Comparison of ENCODE assay signal across 8 cellular contexts in the genomic region with DNA sequence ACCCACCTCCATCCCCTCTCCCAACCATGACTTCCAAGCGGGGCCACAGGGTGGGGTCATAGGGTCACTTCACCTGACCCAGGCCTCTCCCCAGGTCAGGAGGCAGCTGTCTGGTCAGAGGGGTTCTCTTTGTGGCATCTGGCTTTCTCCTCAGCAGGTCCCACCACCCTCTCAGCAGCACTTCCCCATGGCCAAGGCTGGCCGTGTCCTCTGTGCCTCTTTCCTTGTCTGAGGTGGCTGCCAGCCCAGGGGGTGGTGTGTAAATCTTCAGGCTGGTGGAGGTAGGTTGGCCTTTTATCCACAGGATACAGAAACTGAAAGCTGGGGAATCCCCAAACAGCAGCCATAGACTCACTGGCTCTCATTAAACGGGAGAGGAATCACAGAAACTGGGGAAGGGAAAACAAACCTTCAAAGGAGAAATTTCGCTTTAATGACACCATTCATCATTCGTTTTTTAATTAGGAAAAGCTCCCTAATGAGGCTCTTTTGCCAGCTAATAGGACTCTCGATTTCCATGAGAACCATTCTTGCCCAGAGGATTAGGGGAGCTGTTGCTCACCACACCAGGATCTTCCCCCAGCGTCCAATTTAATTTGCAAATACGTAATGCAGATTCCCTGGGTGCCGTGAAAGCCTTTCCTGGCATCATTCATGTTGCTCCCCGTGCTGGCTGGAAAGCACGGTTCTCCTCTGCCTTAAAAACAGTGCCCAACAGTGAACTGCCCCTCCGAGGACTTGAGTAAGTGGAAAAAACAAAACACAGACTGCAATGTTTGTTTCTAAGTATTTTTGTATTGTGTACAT. TPM values are rescaled to one million over a fixed set of nuclear protein-coding genes. Genes with fewer than 3 reads are reported as not detected.
DNase-seq lines count a peak whose midpoint lies in the region; ATAC-seq lines count a peak whose summit lies in the region.

No MANE protein-coding gene starts in this region.

- no peak overlapping the region for H3K27ac Mint-ChIP-seq in activated naive CD4-positive, alpha-beta T cell treated with anti-CD3 and anti-CD28 coated beads for 36 hours

- H3K36me3 Mint-ChIP-seq in activated naive CD4-positive, alpha-beta T cell treated with anti-CD3 and anti-CD28 coated beads for 36 hours (ENCODE audit: low read depth), result no peaks in the 10 kb centered on the region

- H3K27me3 ChIP-seq in subcutaneous abdominal adipose tissue (ENCODE audit: control insufficient read depth in 5 of 5, insufficient read depth in 4 of 5, low read length in 5 of 5), result no peaks in the 10 kb centered on the region

- H3K4me3 Mint-ChIP-seq in activated naive CD4-positive, alpha-beta T cell treated with anti-CD3 and anti-CD28 coated beads for 36 hours, result no peak overlapping the region

- CTCF ChIA-PET in activated naive CD4-positive, alpha-beta T cell treated with anti-CD3 and anti-CD28 coated beads for 36 hours (lab: Charles Lee), result interaction anchor here (0.8 to 1.9 kb wide), 3 partner anchors 11 to 28 kb away, joined by 3 to 5 read pairs (median 4); no protein-coding TSS in a partner anchor

- no peaks in the 10 kb centered on the region for H3K36me3 ChIP-seq in subcutaneous abdominal adipose tissue (ENCODE audit: control insufficient read depth in 5 of 5, insufficient read depth in 5 of 5, low read length in 5 of 5)

- ATAC-seq in GM18502 (IDR thresholded peaks at IDR 0.05; ENCODE audit: poor library complexity, unreplicated experiment) (no peak), HG03196 (IDR thresholded peaks at IDR 0.05; ENCODE audit: unreplicated experiment) (no peak)

- H3K27ac ChIP-seq in subcutaneous abdominal adipose tissue (ENCODE audit: low read depth, low read length), result no peak overlapping the region

- intact Hi-C loops in activated naive CD4-positive, alpha-beta T cell treated with anti-CD3 and anti-CD28 coated beads for 36 hours (cut with micrococcal nuclease), result no loop called here

- H3K9me3 Mint-ChIP-seq in activated naive CD4-positive, alpha-beta T cell treated with anti-CD3 and anti-CD28 coated beads for 36 hours, result no peaks in the 10 kb centered on the region

- peak overlapping the region in 3 of 5 donors; percentile 43 to 60 (median 50) for H3K4me3 ChIP-seq in subcutaneous abdominal adipose tissue (ENCODE audit: low read depth in 1 of 5, low read length in 5 of 5)

- H3K27me3 Mint-ChIP-seq in activated naive CD4-positive, alpha-beta T cell treated with anti-CD3 and anti-CD28 coated beads for 36 hours (ENCODE audit: low read depth), result no peaks in the 10 kb centered on the region

- peaks cover 15% of the 10 kb centered on the region for H3K4me1 Mint-ChIP-seq in activated naive CD4-positive, alpha-beta T cell treated with anti-CD3 and anti-CD28 coated beads for 36 hours (ENCODE audit: low read depth)

- peak; percentile 36 for DNase-seq in stimulated activated CD4-positive, alpha-beta T cell treated with anti-CD3 and anti-CD28 coated beads, Interleukin-15, amount 100 ng/mL, for 24 hours
- DNase-seq in stimulated activated CD4-positive, alpha-beta T cell treated with anti-CD3 and anti-CD28 coated beads, Interleukin-12 subunit alpha, Interleukin-12 subunit beta, amount 100 ng/mL, for 4 hours, result no peak
- DNase-seq in activated naive CD4-positive, alpha-beta T cell treated with anti-CD3 and anti-CD28 coated beads for 36 hours, result peak; percentile 40
- peak; percentile 53 for DNase-seq in kidney glomerular epithelial cell (lab: John Stamatoyannopoulos, UW)
- DNase-seq in MV-4-11 (lab: John Stamatoyannopoulos, UW), result no peak

- H3K9me3 ChIP-seq in subcutaneous abdominal adipose tissue (ENCODE audit: control insufficient read depth in 5 of 5, low read length in 5 of 5), result no peaks in the 10 kb centered on the region

- peaks cover 2 to 10% (median 9%) of the 10 kb centered on the region in 5 donors for H3K4me1 ChIP-seq in subcutaneous abdominal adipose tissue (ENCODE audit: control insufficient read depth in 5 of 5, insufficient read depth in 5 of 5, low read length in 5 of 5)

- H3K9ac ChIP-seq in subcutaneous abdominal adipose tissue (ENCODE audit: low read length in 5 of 5), result peak overlapping the region in 4 of 5 donors; percentile 23 to 64 (median 49)

RNA-seq across cellular contexts. Expression of a gene that starts 18.0 kb away (rescaled TPM):
- 10 to 100 TPM; 25.3 to 26.6 TPM for total RNA-seq in activated naive CD4-positive, alpha-beta T cell treated with anti-CD3 and anti-CD28 coated beads for 36 hours

RNA-seq across cellular contexts. Expression of a gene that starts 26.0 kb away (rescaled TPM):
- total RNA-seq in activated naive CD4-positive, alpha-beta T cell treated with anti-CD3 and anti-CD28 coated beads for 36 hours, result 100 to 1,000 TPM; 213 to 230 TPM

RNA-seq across cellular contexts. Expression of a gene that starts 58.4 kb away (rescaled TPM):
- total RNA-seq in activated naive CD4-positive, alpha-beta T cell treated with anti-CD3 and anti-CD28 coated beads for 36 hours, result not detected

Comparison
In these comparisons a context has a peak if more than half of its experiments do, and no peak if none do; other contexts are left out.
1. DNase-seq: peak in stimulated activated CD4-positive, alpha-beta T cell treated with anti-CD3 and anti-CD28 coated beads, Interleukin-15, amount 100 ng/mL, for 24 hours (single experiment), activated naive CD4-positive, alpha-beta T cell treated with anti-CD3 and anti-CD28 coated beads for 36 hours (single experiment) and kidney glomerular epithelial cell (single experiment); none in stimulated activated CD4-positive, alpha-beta T cell treated with anti-CD3 and anti-CD28 coated beads, Interleukin-12 subunit alpha, Interleukin-12 subunit beta, amount 100 ng/mL, for 4 hours (single experiment) and MV-4-11 (single experiment).